ENCODE assay signal across 20 cellular contexts in genomic region chr14:94938016-94938415, GRCh38.
"Had no signal": no experiment of that assay in that cellular context is flagged by ENCODE, and none has a peak within 500 bp of the region (broad histone marks: within the 10 kb centered on the region; RNA-seq: fewer than 3 reads in every experiment).

No MANE protein-coding gene starts in this region.

- DNase-seq: colonic mucosa; dermis blood vessel endothelial cell; esophagus squamous epithelium; foreskin fibroblast; kidney; left cardiac atrium; left ventricle myocardium inferior; lower lobe of right lung; midbrain; naive B cell; psoas muscle; retina; stimulated activated CD4-positive, alpha-beta T cell treated with anti-CD3 and anti-CD28 coated beads, Interleukin-2, amount 100 ng/mL, for 24 hours; stimulated activated CD4-positive, alpha-beta T cell treated with anti-CD3 and anti-CD28 coated beads, Interleukin-4, amount 100 ng/mL, for 4 hours; stimulated activated naive B cell treated with anti-CD40 and anti-IgM and Interleukin-4, amounts not matched to agents 10 μg/mL and 1 μg/mL and 100 μg/mL, for 72 hours; stimulated activated naive CD8-positive, alpha-beta T cell treated with anti-CD3 and anti-CD28 coated beads, Interleukin-15, amount 100 ng/mL, for 72 hours; testis had no signal

- ATAC-seq: lower lobe of right lung; stimulated activated naive B cell treated with anti-CD40 and anti-IgM and Interleukin-4, amounts not matched to agents 10 μg/mL and 1 μg/mL and 100 μg/mL, for 72 hours; stimulated activated naive CD8-positive, alpha-beta T cell treated with anti-CD3 and anti-CD28 coated beads, Interleukin-15, amount 100 ng/mL, for 72 hours had no signal

- H3K9me3 ChIP-seq: colonic mucosa, esophagus squamous epithelium, left ventricle myocardium inferior, lower lobe of right lung, neutrophil, psoas muscle, testis, tibial nerve had no signal

- H3K36me3 ChIP-seq: colonic mucosa, esophagus squamous epithelium, left ventricle myocardium inferior, lower lobe of right lung, neutrophil, tibial nerve had no signal

- H3K27me3 ChIP-seq: colonic mucosa, neutrophil, testis, tibial nerve had no signal

- H3K4me1 ChIP-seq: colonic mucosa, lower lobe of right lung had no signal

- H3K27ac ChIP-seq: colonic mucosa, left ventricle myocardium inferior, lower lobe of right lung, neutrophil, psoas muscle, testis had no signal

- H3K4me3 ChIP-seq: colonic mucosa, esophagus squamous epithelium, left ventricle myocardium inferior, lower lobe of right lung, psoas muscle, skin epidermis, testis, tibial nerve had no signal

- FAIRE-seq: kidney had no signal
